ENCODE assay signal across 9 cellular contexts in genomic region chr2:134137182-134137595, GRCh38.
A peak's percentile ranks its signal among the peaks of the same experiment; 100 is the strongest.
DNase-seq lines count a peak whose midpoint lies in the region; ATAC-seq and TF ChIP-seq lines count a peak whose summit lies in the region.
"Had no signal": no experiment of that assay in that cellular context is flagged by ENCODE, and none has a peak within 500 bp of the region (broad histone marks: within the 10 kb centered on the region; RNA-seq: fewer than 3 reads in every experiment).

No MANE protein-coding gene starts in this region.

- CTCF ChIA-PET in CD4-positive, alpha-beta T cell (lab: Charles Lee): interaction anchor here (1.6 kb wide), 1 partner anchor 18 kb away, joined by 5 read pairs; no protein-coding TSS in a partner anchor
- CTCF ChIA-PET in GM10248 (lab: Yijun Ruan, JAX): interaction anchor here (1.0 to 2.8 kb wide), 9 partner anchors 9 to 275 kb away, joined by 3 to 8 read pairs (median 3); no protein-coding TSS in a partner anchor

- no peaks in the 10 kb centered on the region for H3K9me3 ChIP-seq in CD4-positive, alpha-beta T cell (ENCODE audit: control insufficient read depth, low read length)
- no peaks in the 10 kb centered on the region for H3K9me3 ChIP-seq in MG63

- no peaks in the 10 kb centered on the region for H3K27me3 ChIP-seq in CD4-positive, alpha-beta T cell (ENCODE audit: control insufficient read depth, insufficient read depth, low read length)
- no peaks in the 10 kb centered on the region for H3K27me3 ChIP-seq in MG63

- no peak for TF ChIP-seq CTCF in CD4-positive, alpha-beta T cell (IDR thresholded peaks at IDR 0.05)
- peak; percentile 12 for TF ChIP-seq CTCF in chondrocyte (IDR thresholded peaks at IDR 0.05)
- TF ChIP-seq CTCF in GM10248 (IDR thresholded peaks at IDR 0.05; ENCODE audit: control extremely low read depth, extremely low read depth, low read depth, missing control alignments): no peak

- H3K9me3 Mint-ChIP-seq in CD4-positive, alpha-beta T cell: no peaks in the 10 kb centered on the region
- H3K9me3 Mint-ChIP-seq in chondrocyte (ENCODE audit: low read depth): no peaks in the 10 kb centered on the region
- H3K9me3 Mint-ChIP-seq: central memory CD8-positive, alpha-beta T cell had no signal

- no peak overlapping the region for H3K4me3 ChIP-seq in MG63

- intact Hi-C loops in CD4-positive, alpha-beta T cell (cut with DNase I, micrococcal nuclease): loop anchor here in 1 of 2 experiments (5.0 kb wide), 1 partner anchor 35 kb away; no protein-coding TSS in a partner anchor

- peaks cover 99% of the 10 kb centered on the region for H3K4me1 Mint-ChIP-seq in CD4-positive, alpha-beta T cell (ENCODE audit: low read depth)
- peaks cover 34% of the 10 kb centered on the region for H3K4me1 Mint-ChIP-seq in chondrocyte (ENCODE audit: low read depth)

- ATAC-seq in CD4-positive, alpha-beta T cell (ENCODE audit: poor library complexity): peak; percentile 57
- ATAC-seq in HG03442 (IDR thresholded peaks at IDR 0.05; ENCODE audit: unreplicated experiment) (no peak), GM19023 (IDR thresholded peaks at IDR 0.05; ENCODE audit: unreplicated experiment) (no peak)

- H3K27ac ChIP-seq in CD4-positive, alpha-beta T cell (ENCODE audit: low read depth, low read length): no peak overlapping the region

- peak overlapping the region; percentile 78 for H3K27ac Mint-ChIP-seq in CD4-positive, alpha-beta T cell
- peak overlapping the region; percentile 96 for H3K27ac Mint-ChIP-seq in chondrocyte (ENCODE audit: unreplicated experiment)

- no peaks in the 10 kb centered on the region for H3K27me3 Mint-ChIP-seq in CD4-positive, alpha-beta T cell
- no peaks in the 10 kb centered on the region for H3K27me3 Mint-ChIP-seq in chondrocyte (ENCODE audit: low read depth)
- H3K27me3 Mint-ChIP-seq: central memory CD8-positive, alpha-beta T cell had no signal

- POLR2A ChIA-PET in CD4-positive, alpha-beta T cell (lab: Charles Lee): interaction anchor here (0.7 to 1.2 kb wide), 5 partner anchors 10 to 68 kb away, joined by 3 to 6 read pairs (median 4); no protein-coding TSS in a partner anchor
- POLR2A ChIA-PET in GM10248 (lab: Yijun Ruan, JAX): no interaction called here

- peaks cover 11% of the 10 kb centered on the region for H3K36me3 Mint-ChIP-seq in CD4-positive, alpha-beta T cell (ENCODE audit: low read depth)
- no peaks in the 10 kb centered on the region for H3K36me3 Mint-ChIP-seq in chondrocyte (ENCODE audit: low read depth)

- no peaks in the 10 kb centered on the region for H3K36me3 ChIP-seq in MG63

- no peak for DNase-seq in CD4-positive, alpha-beta T cell
- DNase-seq in MG63 (peak; percentile 48), chondrocyte (ENCODE audit: low spot score) (no peak), midbrain (lab: John Stamatoyannopoulos, UW) (peak; percentile 40), NCI-H2107 (lab: John Stamatoyannopoulos, UW) (no peak), GM10248 (ENCODE audit: extremely low spot score) (no peak)

- H3K4me3 Mint-ChIP-seq in CD4-positive, alpha-beta T cell: peak overlapping the region; percentile 71
- H3K4me3 Mint-ChIP-seq in chondrocyte (ENCODE audit: unreplicated experiment): peak overlapping the region; percentile 73
- H3K4me3 Mint-ChIP-seq: central memory CD8-positive, alpha-beta T cell had no signal

Comparison
In these comparisons a context has a peak if more than half of its experiments do, and no peak if none do; other contexts are left out.
1. DNase-seq: peak in MG63 (single experiment) and midbrain (single experiment); none in CD4-positive, alpha-beta T cell (0 of 10), chondrocyte (single experiment), NCI-H2107 (single experiment) and GM10248 (single experiment).